Comparison of ENCODE assay signal across 1 cellular context in genomic region chr19:3362217-3362907, GRCh38.
A peak's percentile ranks its signal among the peaks of the same experiment; 100 is the strongest.
TF ChIP-seq lines count a peak whose summit lies in the region.

No MANE protein-coding gene starts in this region.

TF ChIP-seq in K562, 482 proteins besides CTCF, POLR2A, EP300 and RAD21 (continued from another document):
- TF ChIP-seq RBM25 (IDR thresholded peaks at IDR 0.05; ENCODE audit: low read depth, low read length, severe bottlenecking) (peak; percentile 88), FOXJ2 (tag; IDR thresholded peaks at IDR 0.05) (no peak), PHF20 (IDR thresholded peaks at IDR 0.05; ENCODE audit: partially characterized antibody) (peak; percentile 73), ZNF316 (IDR thresholded peaks at IDR 0.05) (0 out of 2 replicates have a peak, but pooled peaks have one; percentile 1), RCOR1 (IDR thresholded peaks at IDR 0.05; ENCODE audit: borderline replicate concordance in 1 of 2, low read depth in 2 of 2, low read length in 2 of 2) (peak in 1 of 2 experiments; percentile 68; a peak in 1 of 4 replicates), SRSF1 (IDR thresholded peaks at IDR 0.05; ENCODE audit: low read depth, low read length) (no peak), KDM1A (IDR thresholded peaks at IDR 0.05) (peak; percentile 88 to 93), NFATC3 (IDR thresholded peaks at IDR 0.05) (no peak), BCOR (IDR thresholded peaks at IDR 0.05) (peak; percentile 98), CBX1 (IDR thresholded peaks at IDR 0.05; ENCODE audit: low read depth) (peak; percentile 77), TFAM (CRISPR knock-in tag; conservative IDR thresholded peaks at IDR 0.05) (no peak), ARID1B (IDR thresholded peaks at IDR 0.05) (peak; percentile 4; the same call in 1 of the 2 replicates), JUND (IDR thresholded peaks at IDR 0.05; ENCODE audit: borderline replicate concordance, low read depth, low read length) (no peak), JUND (tag; IDR thresholded peaks at IDR 0.05; ENCODE audit: borderline replicate concordance, low read depth, low read length) (peak; percentile 6; the same call in 1 of the 3 replicates), HDAC2 (IDR thresholded peaks at IDR 0.05) (peak; percentile 77; the same call in 1 of the 2 replicates), ZBTB9 (CRISPR knock-in tag; IDR thresholded peaks at IDR 0.05) (no peak), NELFE (IDR thresholded peaks at IDR 0.05; ENCODE audit: insufficient read depth, insufficient read length) (no peak), ESRRA (IDR thresholded peaks at IDR 0.05; ENCODE audit: borderline replicate concordance, low read depth) (0 out of 2 replicates have a peak, but pooled peaks have one; percentile 46), ADNP (tag; IDR thresholded peaks at IDR 0.05) (peak; percentile 94), BRCA1 (IDR thresholded peaks at IDR 0.05) (no peak), BRCA1 (CRISPR knock-in tag; IDR thresholded peaks at IDR 0.05) (no peak), CHD4 (IDR thresholded peaks at IDR 0.05; ENCODE audit: insufficient read depth, insufficient replicate concordance, low read depth, low read length, poor library complexity, severe bottlenecking) (peak; percentile 62), CBX3 (IDR thresholded peaks at IDR 0.05; ENCODE audit: borderline replicate concordance in 1 of 2, low read length in 2 of 2) (peak in 1 of 2 experiments; percentile 74; a peak in 1 of 3 replicates), SMARCA5 (IDR thresholded peaks at IDR 0.05) (peak; percentile 70; the same call in 1 of the 2 replicates), PTBP1 (IDR thresholded peaks at IDR 0.05; ENCODE audit: low read depth, low read length) (peak; percentile 70; the same call in 1 of the 2 replicates), BRD9 (IDR thresholded peaks at IDR 0.05; ENCODE audit: low read depth, partially characterized antibody) (peak; percentile 5), HDGF (IDR thresholded peaks at IDR 0.05) (peak; percentile 16; the same call in 1 of the 2 replicates), LARP7 (IDR thresholded peaks at IDR 0.05) (0 out of 2 replicates have a peak, but pooled peaks have one; percentile 46)
- TF ChIP-seq, protein P1, sequence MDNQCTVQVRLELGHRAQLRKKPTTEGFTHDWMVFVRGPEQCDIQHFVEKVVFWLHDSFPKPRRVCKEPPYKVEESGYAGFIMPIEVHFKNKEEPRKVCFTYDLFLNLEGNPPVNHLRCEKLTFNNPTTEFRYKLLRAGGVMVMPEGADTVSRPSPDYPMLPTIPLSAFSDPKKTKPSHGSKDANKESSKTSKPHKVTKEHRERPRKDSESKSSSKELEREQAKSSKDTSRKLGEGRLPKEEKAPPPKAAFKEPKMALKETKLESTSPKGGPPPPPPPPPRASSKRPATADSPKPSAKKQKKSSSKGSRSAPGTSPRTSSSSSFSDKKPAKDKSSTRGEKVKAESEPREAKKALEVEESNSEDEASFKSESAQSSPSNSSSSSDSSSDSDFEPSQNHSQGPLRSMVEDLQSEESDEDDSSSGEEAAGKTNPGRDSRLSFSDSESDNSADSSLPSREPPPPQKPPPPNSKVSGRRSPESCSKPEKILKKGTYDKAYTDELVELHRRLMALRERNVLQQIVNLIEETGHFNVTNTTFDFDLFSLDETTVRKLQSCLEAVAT (IDR thresholded peaks at IDR 0.05), result peak in 1 of 2 experiments; percentile 39; a peak in 2 of 4 replicates
- TF ChIP-seq, protein P2, sequence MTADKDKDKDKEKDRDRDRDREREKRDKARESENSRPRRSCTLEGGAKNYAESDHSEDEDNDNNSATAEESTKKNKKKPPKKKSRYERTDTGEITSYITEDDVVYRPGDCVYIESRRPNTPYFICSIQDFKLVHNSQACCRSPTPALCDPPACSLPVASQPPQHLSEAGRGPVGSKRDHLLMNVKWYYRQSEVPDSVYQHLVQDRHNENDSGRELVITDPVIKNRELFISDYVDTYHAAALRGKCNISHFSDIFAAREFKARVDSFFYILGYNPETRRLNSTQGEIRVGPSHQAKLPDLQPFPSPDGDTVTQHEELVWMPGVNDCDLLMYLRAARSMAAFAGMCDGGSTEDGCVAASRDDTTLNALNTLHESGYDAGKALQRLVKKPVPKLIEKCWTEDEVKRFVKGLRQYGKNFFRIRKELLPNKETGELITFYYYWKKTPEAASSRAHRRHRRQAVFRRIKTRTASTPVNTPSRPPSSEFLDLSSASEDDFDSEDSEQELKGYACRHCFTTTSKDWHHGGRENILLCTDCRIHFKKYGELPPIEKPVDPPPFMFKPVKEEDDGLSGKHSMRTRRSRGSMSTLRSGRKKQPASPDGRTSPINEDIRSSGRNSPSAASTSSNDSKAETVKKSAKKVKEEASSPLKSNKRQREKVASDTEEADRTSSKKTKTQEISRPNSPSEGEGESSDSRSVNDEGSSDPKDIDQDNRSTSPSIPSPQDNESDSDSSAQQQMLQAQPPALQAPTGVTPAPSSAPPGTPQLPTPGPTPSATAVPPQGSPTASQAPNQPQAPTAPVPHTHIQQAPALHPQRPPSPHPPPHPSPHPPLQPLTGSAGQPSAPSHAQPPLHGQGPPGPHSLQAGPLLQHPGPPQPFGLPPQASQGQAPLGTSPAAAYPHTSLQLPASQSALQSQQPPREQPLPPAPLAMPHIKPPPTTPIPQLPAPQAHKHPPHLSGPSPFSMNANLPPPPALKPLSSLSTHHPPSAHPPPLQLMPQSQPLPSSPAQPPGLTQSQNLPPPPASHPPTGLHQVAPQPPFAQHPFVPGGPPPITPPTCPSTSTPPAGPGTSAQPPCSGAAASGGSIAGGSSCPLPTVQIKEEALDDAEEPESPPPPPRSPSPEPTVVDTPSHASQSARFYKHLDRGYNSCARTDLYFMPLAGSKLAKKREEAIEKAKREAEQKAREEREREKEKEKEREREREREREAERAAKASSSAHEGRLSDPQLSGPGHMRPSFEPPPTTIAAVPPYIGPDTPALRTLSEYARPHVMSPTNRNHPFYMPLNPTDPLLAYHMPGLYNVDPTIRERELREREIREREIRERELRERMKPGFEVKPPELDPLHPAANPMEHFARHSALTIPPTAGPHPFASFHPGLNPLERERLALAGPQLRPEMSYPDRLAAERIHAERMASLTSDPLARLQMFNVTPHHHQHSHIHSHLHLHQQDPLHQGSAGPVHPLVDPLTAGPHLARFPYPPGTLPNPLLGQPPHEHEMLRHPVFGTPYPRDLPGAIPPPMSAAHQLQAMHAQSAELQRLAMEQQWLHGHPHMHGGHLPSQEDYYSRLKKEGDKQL (CRISPR knock-in tag; IDR thresholded peaks at IDR 0.05; ENCODE audit: borderline replicate concordance), result no peak
